ENCODE assay signal across 15 cellular contexts in the genomic region with DNA sequence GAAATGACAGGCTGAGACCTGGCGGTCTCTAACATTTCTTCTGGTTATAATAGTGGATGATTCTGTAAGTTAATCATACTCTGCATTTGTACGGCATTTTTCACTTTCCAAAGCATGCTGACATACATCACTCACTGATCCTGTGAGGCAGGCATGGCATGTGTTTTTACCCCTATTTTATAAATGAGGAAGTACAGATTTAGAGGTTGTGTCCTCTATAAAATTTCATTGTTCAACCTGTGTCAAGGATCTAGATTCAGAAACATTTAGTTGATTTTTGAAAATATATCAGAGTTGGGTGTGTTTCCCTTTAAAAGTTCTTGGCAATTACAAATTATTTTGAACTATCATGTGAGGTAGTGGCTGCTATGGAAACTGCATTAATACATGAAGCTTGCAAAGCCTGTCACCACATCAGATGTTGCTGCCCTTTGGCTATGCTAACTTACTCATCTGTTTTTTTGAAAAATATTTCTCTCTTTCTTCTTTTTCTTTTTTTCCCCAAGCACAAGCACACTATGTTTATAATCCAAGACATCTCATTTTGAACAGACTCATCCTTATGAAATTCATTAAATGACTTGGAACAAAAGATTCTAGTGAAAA.
A peak's percentile ranks its signal among the peaks of the same experiment; 100 is the strongest.
DNase-seq lines count a peak whose midpoint lies in the region; ATAC-seq and TF ChIP-seq lines count a peak whose summit lies in the region.
"Had no signal": no experiment of that assay in that cellular context is flagged by ENCODE, and none has a peak within 500 bp of the region (broad histone marks: within the 10 kb centered on the region; RNA-seq: fewer than 3 reads in every experiment).

No MANE protein-coding gene starts in this region.

- TF ChIP-seq RAD21 in neural cell (conservative IDR thresholded peaks at IDR 0.05): no peak

- no peaks in the 10 kb centered on the region for H3F3A ChIP-seq in neural cell (ENCODE audit: insufficient read depth, low read length, poor library complexity, severe bottlenecking)

- DNase-seq in ELR (ENCODE audit: low read depth): peak; percentile 72
- peak; percentile 26 for DNase-seq in NCI-H69 (lab: John Stamatoyannopoulos, UW)
- peak; percentile 28 for DNase-seq in epidermal melanocyte (ENCODE audit: insufficient read length, low spot score)
- DNase-seq in 8988T: no peak
- no peak for DNase-seq in stimulated activated naive CD4-positive, alpha-beta T cell (lab: John Stamatoyannopoulos, UW)
- no peak for DNase-seq in NCI-H82 (lab: John Stamatoyannopoulos, UW)
- no peak for DNase-seq in naive thymus-derived CD4-positive, alpha-beta T cell
- DNase-seq: activated CD8-positive, alpha-beta memory T cell treated with anti-CD3 and anti-CD28 coated beads, Interleukin-2, amount 50 U/mL, for 48 hours; amygdala; immature natural killer cell; NCI-H2107; Peyer's patch had no signal

- intact Hi-C loops in naive thymus-derived CD4-positive, alpha-beta T cell (cut with micrococcal nuclease): no loop called here

- peak overlapping the region; percentile 55 for H3K27ac ChIP-seq in neural cell (ENCODE audit: low read length)
- H3K27ac ChIP-seq in naive thymus-derived CD4-positive, alpha-beta T cell (ENCODE audit: low read depth, low read length): no peak overlapping the region
- H3K27ac ChIP-seq: Peyer's patch had no signal

- H3K27ac Mint-ChIP-seq in naive thymus-derived CD4-positive, alpha-beta T cell: no peak overlapping the region
- H3K27ac Mint-ChIP-seq: immature natural killer cell had no signal

- POLR2A ChIA-PET in naive thymus-derived CD4-positive, alpha-beta T cell (lab: Charles Lee): no interaction called here

- TF ChIP-seq EP300 in neural cell (conservative IDR thresholded peaks at IDR 0.05; ENCODE audit: poor library complexity, severe bottlenecking): peak; percentile 76

- H3K4me3 Mint-ChIP-seq in naive thymus-derived CD4-positive, alpha-beta T cell: no peak overlapping the region
- H3K4me3 Mint-ChIP-seq: immature natural killer cell, neural crest cell had no signal

- H4K20me1 ChIP-seq in neural cell (ENCODE audit: insufficient read depth): no peaks in the 10 kb centered on the region

- H3K9me3 Mint-ChIP-seq in naive thymus-derived CD4-positive, alpha-beta T cell: peaks cover 0 to 4% (median 0%) of the 10 kb centered on the region in 11 donors
- H3K9me3 Mint-ChIP-seq: neural crest cell had no signal

- H3K4me3 ChIP-seq in neural cell (ENCODE audit: low read length): peak overlapping the region; percentile 32
- no peak overlapping the region for H3K4me3 ChIP-seq in naive thymus-derived CD4-positive, alpha-beta T cell (ENCODE audit: low read length)
- H3K4me3 ChIP-seq: K562, Peyer's patch had no signal

- H3K79me2 ChIP-seq in neural cell (replicated peaks; ENCODE audit: insufficient read depth, low read length): no peaks in the 10 kb centered on the region

- H3K27me3 ChIP-seq in neural cell (ENCODE audit: insufficient read depth, low read depth, low read length): no peaks in the 10 kb centered on the region
- H3K27me3 ChIP-seq in naive thymus-derived CD4-positive, alpha-beta T cell (ENCODE audit: control insufficient read depth in 2 of 2, insufficient read depth in 2 of 2, low read length in 2 of 2): no peaks in the 10 kb centered on the region
- H3K27me3 ChIP-seq: Peyer's patch had no signal

- H3K4me1 Mint-ChIP-seq in naive thymus-derived CD4-positive, alpha-beta T cell: peaks cover 0 to 46% (median 29%) of the 10 kb centered on the region in 7 donors

- H3K36me3 Mint-ChIP-seq in naive thymus-derived CD4-positive, alpha-beta T cell: peaks cover 0 to 3% (median 0%) of the 10 kb centered on the region in 5 donors
- H3K36me3 Mint-ChIP-seq: immature natural killer cell had no signal

- H3K9ac ChIP-seq in neural cell (ENCODE audit: low read length): peak overlapping the region; percentile 21

- no peaks in the 10 kb centered on the region for H3K27me3 Mint-ChIP-seq in naive thymus-derived CD4-positive, alpha-beta T cell

- no peak overlapping the region for H2AFZ ChIP-seq in neural cell (ENCODE audit: low read depth, low read length)

- H3K9me2 ChIP-seq in neural cell (ENCODE audit: insufficient read depth, low read length): no peaks in the 10 kb centered on the region

- ATAC-seq in naive thymus-derived CD4-positive, alpha-beta T cell: no peak
- ATAC-seq: K562 had no signal

- peak overlapping the region; percentile 81 for H3K4me2 ChIP-seq in neural cell (ENCODE audit: low read length)

- CTCF ChIA-PET in naive thymus-derived CD4-positive, alpha-beta T cell (lab: Charles Lee): no interaction called here

- no peaks in the 10 kb centered on the region for H3K36me3 ChIP-seq in neural cell (ENCODE audit: insufficient read depth, low read length)
- no peaks in the 10 kb centered on the region for H3K36me3 ChIP-seq in naive thymus-derived CD4-positive, alpha-beta T cell (ENCODE audit: control insufficient read depth in 2 of 3, insufficient read depth in 3 of 3, low read length in 3 of 3)
- H3K36me3 ChIP-seq: Peyer's patch had no signal

- no peak for TF ChIP-seq CTCF in neural cell (IDR thresholded peaks at IDR 0.05; ENCODE audit: poor library complexity, severe bottlenecking)

- H3K9me3 ChIP-seq in neural cell (ENCODE audit: low read length): no peaks in the 10 kb centered on the region
- no peaks in the 10 kb centered on the region for H3K9me3 ChIP-seq in naive thymus-derived CD4-positive, alpha-beta T cell (ENCODE audit: control insufficient read depth in 2 of 3, low read length in 3 of 3)
- H3K9me3 ChIP-seq: Peyer's patch had no signal

- H3K4me1 ChIP-seq in naive thymus-derived CD4-positive, alpha-beta T cell (ENCODE audit: control insufficient read depth in 2 of 2, insufficient read depth in 2 of 2, low read length in 2 of 2): peaks cover 0 to 18% of the 10 kb centered on the region in 2 donors

TF ChIP-seq in neural cell, 6 proteins besides CTCF, POLR2A, EP300 and RAD21:
- peak; percentile 15 for TF ChIP-seq POLR2AphosphoS5 (IDR thresholded peaks at IDR 0.05)
- no peak for TF ChIP-seq SMC3 (conservative IDR thresholded peaks at IDR 0.05; ENCODE audit: poor library complexity)
- no peak for TF ChIP-seq TAF1 (IDR thresholded peaks at IDR 0.05; ENCODE audit: low read depth)
- TF ChIP-seq EZH2 (IDR thresholded peaks at IDR 0.05; ENCODE audit: borderline replicate concordance, insufficient read depth, low read length, poor library complexity, severe bottlenecking): no peak
- TF ChIP-seq, protein P1, sequence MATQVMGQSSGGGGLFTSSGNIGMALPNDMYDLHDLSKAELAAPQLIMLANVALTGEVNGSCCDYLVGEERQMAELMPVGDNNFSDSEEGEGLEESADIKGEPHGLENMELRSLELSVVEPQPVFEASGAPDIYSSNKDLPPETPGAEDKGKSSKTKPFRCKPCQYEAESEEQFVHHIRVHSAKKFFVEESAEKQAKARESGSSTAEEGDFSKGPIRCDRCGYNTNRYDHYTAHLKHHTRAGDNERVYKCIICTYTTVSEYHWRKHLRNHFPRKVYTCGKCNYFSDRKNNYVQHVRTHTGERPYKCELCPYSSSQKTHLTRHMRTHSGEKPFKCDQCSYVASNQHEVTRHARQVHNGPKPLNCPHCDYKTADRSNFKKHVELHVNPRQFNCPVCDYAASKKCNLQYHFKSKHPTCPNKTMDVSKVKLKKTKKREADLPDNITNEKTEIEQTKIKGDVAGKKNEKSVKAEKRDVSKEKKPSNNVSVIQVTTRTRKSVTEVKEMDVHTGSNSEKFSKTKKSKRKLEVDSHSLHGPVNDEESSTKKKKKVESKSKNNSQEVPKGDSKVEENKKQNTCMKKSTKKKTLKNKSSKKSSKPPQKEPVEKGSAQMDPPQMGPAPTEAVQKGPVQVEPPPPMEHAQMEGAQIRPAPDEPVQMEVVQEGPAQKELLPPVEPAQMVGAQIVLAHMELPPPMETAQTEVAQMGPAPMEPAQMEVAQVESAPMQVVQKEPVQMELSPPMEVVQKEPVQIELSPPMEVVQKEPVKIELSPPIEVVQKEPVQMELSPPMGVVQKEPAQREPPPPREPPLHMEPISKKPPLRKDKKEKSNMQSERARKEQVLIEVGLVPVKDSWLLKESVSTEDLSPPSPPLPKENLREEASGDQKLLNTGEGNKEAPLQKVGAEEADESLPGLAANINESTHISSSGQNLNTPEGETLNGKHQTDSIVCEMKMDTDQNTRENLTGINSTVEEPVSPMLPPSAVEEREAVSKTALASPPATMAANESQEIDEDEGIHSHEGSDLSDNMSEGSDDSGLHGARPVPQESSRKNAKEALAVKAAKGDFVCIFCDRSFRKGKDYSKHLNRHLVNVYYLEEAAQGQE (IDR thresholded peaks at IDR 0.05; ENCODE audit: borderline replicate concordance): peak; percentile 16
- TF ChIP-seq MXI1 (conservative IDR thresholded peaks at IDR 0.05; ENCODE audit: poor library complexity, severe bottlenecking): peak; percentile 64

Comparison
In these comparisons a context has a peak if more than half of its experiments do, and no peak if none do; other contexts are left out.
1. DNase-seq: peak in ELR (single experiment), NCI-H69 (single experiment) and epidermal melanocyte (single experiment); none in 8988T (single experiment), stimulated activated naive CD4-positive, alpha-beta T cell (0 of 6), NCI-H82 (single experiment) and naive thymus-derived CD4-positive, alpha-beta T cell (0 of 9).